In genomic region chr7:36393826-36394225, GRCh38 we compare ENCODE assay signal across 19 cellular contexts. TPM values are rescaled to one million over a fixed set of nuclear protein-coding genes. Genes with fewer than 3 reads are reported as not detected.
DNase-seq lines count a peak whose midpoint lies in the region; ATAC-seq, FAIRE-seq and TF ChIP-seq lines count a peak whose summit lies in the region.
"Had no signal": no experiment of that assay in that cellular context is flagged by ENCODE, and none has a peak within 500 bp of the region (broad histone marks: within the 10 kb centered on the region; RNA-seq: fewer than 3 reads in every experiment).

No MANE protein-coding gene starts in this region.

- H3K9me1 ChIP-seq in K562 (ENCODE audit: control insufficient read depth, insufficient read depth, low read length) = no peaks in the 10 kb centered on the region

- TF ChIP-seq EP300 in K562 (IDR thresholded peaks at IDR 0.05; ENCODE audit: low read length) (no peak), tibial nerve (IDR thresholded peaks at IDR 0.05) (no peak)

- no peak for TF ChIP-seq CTCF in Calu3 (IDR thresholded peaks at IDR 0.05; ENCODE audit: unreplicated experiment)
- TF ChIP-seq CTCF in K562 (IDR thresholded peaks at IDR 0.05 in 2 of 3, conservative IDR thresholded peaks at IDR 0.05 in 1 of 3; ENCODE audit: insufficient read depth in 2 of 3, low read depth in 1 of 3, low read length in 3 of 3) = no peak
- no peak for TF ChIP-seq CTCF in nephron (IDR thresholded peaks at IDR 0.05; ENCODE audit: unreplicated experiment in 3 of 3)
- no peak for TF ChIP-seq CTCF in tibial nerve (IDR thresholded peaks at IDR 0.05)

- H3K4me2 ChIP-seq in K562 (ENCODE audit: insufficient read depth, low read length) = peak overlapping the region; percentile 61

- H3K9ac ChIP-seq in K562 (ENCODE audit: insufficient read depth in 1 of 2, low read depth in 2 of 2, low read length in 2 of 2) = peak overlapping the region; percentile 1 to 29; a peak in 1 of 4 replicates

- no peak for TF ChIP-seq RAD21 in K562 (CRISPR knock-in tag; conservative IDR thresholded peaks at IDR 0.05 in 1 of 2, IDR thresholded peaks at IDR 0.05 in 1 of 2)

- H4K20me1 ChIP-seq in K562 (replicated peaks; ENCODE audit: control insufficient read depth, insufficient read depth, low read length) = peaks cover 9% of the 10 kb centered on the region; the same call in 1 of the 2 replicates

- WGBS in K562 (ENCODE audit: insufficient coverage, low coverage, missing lambda C conversion rate) = 11% methylated on average over 1 of the region's 1 CpG
- 70 to 80% methylated on average over 1 of the region's 1 CpG for WGBS in tibial nerve, 2 donors

- ATAC-seq in K562 = 0 out of 3 replicates have a peak, but pooled peaks have one; percentile 6
- ATAC-seq in HG02840 (IDR thresholded peaks at IDR 0.05; ENCODE audit: low FRiP score, unreplicated experiment) = no peak
- ATAC-seq in GM19351 (IDR thresholded peaks at IDR 0.05; ENCODE audit: unreplicated experiment) = no peak
- ATAC-seq: activated naive CD4-positive, alpha-beta T cell treated with anti-CD3 and anti-CD28 coated beads, Interleukin-2, amount 50 U/mL, for 72 hours; upper lobe of right lung had no signal

- no peak for FAIRE-seq in K562 (lab: Jason Lieb, UNC)

- peak; percentile 43 for DNase-seq in Calu3
- peak; percentile 26 for DNase-seq in NAMALWA (ENCODE audit: low spot score)
- peak in 1 of 4 experiments; percentile 47 for DNase-seq in K562 (ENCODE audit: extremely low read depth in 1 of 4, low spot score in 3 of 4)
- DNase-seq in activated CD4-positive, alpha-beta T cell treated with anti-CD3 and anti-CD28 coated beads, Interleukin-2, amount 50 U/mL, for 48 hours = no peak
- DNase-seq in tibial nerve (ENCODE audit: low spot score in 2 of 2) = no peak
- DNase-seq: activated CD4-positive, alpha-beta T cell treated with anti-CD3 and anti-CD28 coated beads for 4 hours; activated T-cell treated with anti-CD3 and anti-CD28 coated beads for 4 hours; effector memory CD4-positive, alpha-beta T cell; NCI-H1417; NCI-H510A treated with DMSO at 0.1 percent for 48 hours; upper lobe of right lung had no signal

- peak overlapping the region; percentile 38; the same call in 1 of the 2 replicates for H2AFZ ChIP-seq in K562 (ENCODE audit: low read depth, low read length)

- H3K36me3 ChIP-seq in K562 (ENCODE audit: control insufficient read depth, insufficient read depth, low read length) (peaks cover 43% of the 10 kb centered on the region), tibial nerve (no peaks in the 10 kb centered on the region)
- H3K36me3 ChIP-seq: cardiac muscle cell, upper lobe of right lung had no signal

- H3K27me3 Mint-ChIP-seq in Calu3 (ENCODE audit: unreplicated experiment) (no peaks in the 10 kb centered on the region), nephron (ENCODE audit: low read depth) (no peaks in the 10 kb centered on the region)

- in situ Hi-C loops in K562 (cut with MboI) = no loop called here

- intact Hi-C loops in Calu3 (cut with micrococcal nuclease; ENCODE audit: unreplicated experiment) = no loop called here
- intact Hi-C loops in K562 (cut with micrococcal nuclease) = no loop called here

- H3K27ac ChIP-seq in K562 (ENCODE audit: extremely low read depth, low read depth, low read length) (peak overlapping the region; percentile 45; the same call in 2 of the 3 replicates), tibial nerve (no peak overlapping the region)
- H3K27ac ChIP-seq: cardiac muscle cell, upper lobe of right lung had no signal

- peak overlapping the region; percentile 82 for H3K4me3 Mint-ChIP-seq in Calu3 (ENCODE audit: low read depth, unreplicated experiment)
- H3K4me3 Mint-ChIP-seq in nephron = peak overlapping the region in 1 of 3 experiments; percentile 12
- H3K4me3 Mint-ChIP-seq: B cell, memory B cell had no signal

- H3K4me1 Mint-ChIP-seq in Calu3 (ENCODE audit: low read depth, unreplicated experiment) (peaks cover 61% of the 10 kb centered on the region), nephron (peaks cover 51% of the 10 kb centered on the region)

- H3K4me3 ChIP-seq in K562 (0 out of 2 replicates have a peak overlapping the region, but pooled peaks have one; percentile 1), tibial nerve (no peak overlapping the region)
- H3K4me3 ChIP-seq: cardiac muscle cell, HAP-1, upper lobe of right lung had no signal

- H3K79me2 ChIP-seq in K562 (ENCODE audit: control insufficient read depth, insufficient read depth, low read length) = peaks cover 84% of the 10 kb centered on the region

- BruUV-seq in Calu3 (replicated peaks; lab: Mats Ljungman, UMichigan) (no TSS peak), K562 (replicated peaks; lab: Mats Ljungman, UMichigan) (no TSS peak)

- H3K27ac Mint-ChIP-seq in Calu3 (ENCODE audit: unreplicated experiment) (peak overlapping the region; percentile 92), nephron (peak overlapping the region; percentile 46 to 85 (median 74))
- H3K27ac Mint-ChIP-seq: activated naive CD4-positive, alpha-beta T cell treated with anti-CD3 and anti-CD28 coated beads, Interleukin-2, amount 50 U/mL, for 72 hours; B cell; memory B cell had no signal

- no peaks in the 10 kb centered on the region for H3K27me3 ChIP-seq in K562 (ENCODE audit: control insufficient read depth in 2 of 2, insufficient read depth in 2 of 2, low read length in 2 of 2)
- no peaks in the 10 kb centered on the region for H3K27me3 ChIP-seq in tibial nerve
- H3K27me3 ChIP-seq: cardiac muscle cell, upper lobe of right lung had no signal

- TF ChIP-seq POLR2A in K562 (conservative IDR thresholded peaks at IDR 0.05) (no peak), tibial nerve (IDR thresholded peaks at IDR 0.05) (no peak)

- POLR2A ChIA-PET in K562 (lab: Yijun Ruan, JAX) = interaction anchor here (0.8 to 6.9 kb wide), 4 partner anchors 8 to 593 kb away, joined by 3 to 58 read pairs (median 30); partner anchors contain the start of gene SEPTIN7

- H3K4me1 ChIP-seq in K562 (replicated peaks in 1 of 2; ENCODE audit: control insufficient read depth in 2 of 2, insufficient read depth in 2 of 2, low read length in 2 of 2) (peaks cover 21 to 44% of the 10 kb centered on the region in 2 experiments), tibial nerve (peaks cover 3 to 19% (median 13%) of the 10 kb centered on the region in 4 donors)

- H3K9me3 ChIP-seq in K562 (replicated peaks; ENCODE audit: control insufficient read depth, insufficient read depth, low read depth, low read length) (no peaks in the 10 kb centered on the region), tibial nerve (no peaks in the 10 kb centered on the region)
- H3K9me3 ChIP-seq: HAP-1, upper lobe of right lung had no signal

- H3K9me3 Mint-ChIP-seq in Calu3 (ENCODE audit: low read depth, unreplicated experiment) = no peaks in the 10 kb centered on the region
- no peaks in the 10 kb centered on the region for H3K9me3 Mint-ChIP-seq in nephron
- H3K9me3 Mint-ChIP-seq: activated naive CD4-positive, alpha-beta T cell treated with anti-CD3 and anti-CD28 coated beads, Interleukin-2, amount 50 U/mL, for 72 hours; memory B cell had no signal

- H3K36me3 Mint-ChIP-seq in Calu3 (ENCODE audit: insufficient read depth, unreplicated experiment) (peaks cover 75% of the 10 kb centered on the region), nephron (ENCODE audit: low read depth) (peaks cover 19% of the 10 kb centered on the region)
- H3K36me3 Mint-ChIP-seq: memory B cell had no signal

- CTCF ChIA-PET in Calu3 (lab: Charles Lee) = interaction anchor here (0.6 to 3.2 kb wide), 2 partner anchors 13 to 27 kb away, joined by 4 to 23 read pairs; a partner anchor contains a TSS
- CTCF ChIA-PET in K562 (lab: Yijun Ruan, JAX; ENCODE audit: low intra/inter-chr PET ratio) = no interaction called here

TF ChIP-seq in K562, 482 proteins besides CTCF, POLR2A, EP300 and RAD21:
- TF ChIP-seq ZNF316 (IDR thresholded peaks at IDR 0.05) = no peak
- TF ChIP-seq CXXC5 (CRISPR knock-in tag; IDR thresholded peaks at IDR 0.05) = 0 out of 2 replicates have a peak, but pooled peaks have one; percentile 13

RNA-seq across cellular contexts. Expression of gene ANLN, which starts 4.2 kb away (rescaled TPM):
- 207 and 274 TPM in 2 replicates for total RNA-seq in Calu3 (2022)
- 109 and 164 TPM in 2 replicates for total RNA-seq in K562 (2011; cell fraction: chromatin; rRNA removed; ENCODE audit: low replicate concordance)
- total RNA-seq in K562 (2011; cell fraction: nucleolus; rRNA removed) = 32.2 and 33.3 TPM in 2 replicates
- 73.6 and 93.8 TPM in 2 replicates for total RNA-seq in K562 (2011; cell fraction: nucleoplasm; rRNA removed)
- 31.3 and 36.6 TPM in 2 replicates for total RNA-seq in K562 (2014; rRNA removed)
- total RNA-seq in K562 (2014; rRNA removed; fragmentation: Illumina TruSeq; extraction: Trizol) = 53.2 and 56.1 TPM in 2 replicates
- total RNA-seq in K562 (2015; rRNA removed; fragmentation: Illumina TruSeq; extraction: Trizol) = 63.0 and 66.2 TPM in 2 replicates
- total RNA-seq in K562 (2021) = 50.3 and 58.2 TPM in 2 replicates
- polyA plus RNA-seq in K562 (2011; rRNA removed) = 38.7 and 46.1 TPM in 2 replicates
- polyA plus RNA-seq in K562 (2011; cell fraction: cytosol; rRNA removed) = 11.7 and 20.2 TPM in 2 replicates
- polyA plus RNA-seq in K562 (2011; cell fraction: nucleus; rRNA removed) = 74.2 and 149 TPM in 2 replicates
- polyA plus RNA-seq in K562 (2012) = 20.9 and 29.6 TPM in 2 replicates
- polyA plus RNA-seq in K562 (2014; fragmentation: Illumina TruSeq; extraction: Trizol) = 31.2 and 51.2 TPM in 2 replicates
- polyA plus RNA-seq in K562 (2014; fragmentation: Nextera tagmentation; extraction: Ambion mirVana) = 10 to 100 TPM; 18.1 to 37.3 TPM
- polyA plus RNA-seq in K562 (2014; rRNA removed) = 23.9 and 25.8 TPM in 2 replicates
- polyA minus RNA-seq in K562 (2011; rRNA and poly(A)+ RNA removed) = 122 and 166 TPM in 2 replicates
- polyA minus RNA-seq in K562 (2011; cell fraction: cytosol; rRNA and poly(A)+ RNA removed) = 60.1 and 67.3 TPM in 2 replicates
- polyA minus RNA-seq in K562 (2011; cell fraction: nucleus; rRNA and poly(A)+ RNA removed) = 50.6 and 151 TPM in 2 replicates
- total RNA-seq in tibial nerve = 10 to 100 TPM in 1 of 4 donors, 1 to 10 TPM in 2, under 1 TPM in 1; 0.84 to 12.9 (median 4.1) TPM

Comparison
In these comparisons a context has a peak if more than half of its experiments do, and no peak if none do; other contexts are left out.
1. DNase-seq: peak in Calu3 (single experiment) and NAMALWA (single experiment); none in activated CD4-positive, alpha-beta T cell treated with anti-CD3 and anti-CD28 coated beads, Interleukin-2, amount 50 U/mL, for 48 hours (0 of 2) and tibial nerve (0 of 2).